Comparison of ENCODE assay signal across 8 cellular contexts in genomic region chr11:72224587-72225410, GRCh38. TPM values are rescaled to one million over a fixed set of nuclear protein-coding genes. Genes with fewer than 3 reads are reported as not detected.
A peak's percentile ranks its signal among the peaks of the same experiment; 100 is the strongest.
DNase-seq lines count a peak whose midpoint lies in the region; ATAC-seq, FAIRE-seq and TF ChIP-seq lines count a peak whose summit lies in the region.

A gene with protein sequence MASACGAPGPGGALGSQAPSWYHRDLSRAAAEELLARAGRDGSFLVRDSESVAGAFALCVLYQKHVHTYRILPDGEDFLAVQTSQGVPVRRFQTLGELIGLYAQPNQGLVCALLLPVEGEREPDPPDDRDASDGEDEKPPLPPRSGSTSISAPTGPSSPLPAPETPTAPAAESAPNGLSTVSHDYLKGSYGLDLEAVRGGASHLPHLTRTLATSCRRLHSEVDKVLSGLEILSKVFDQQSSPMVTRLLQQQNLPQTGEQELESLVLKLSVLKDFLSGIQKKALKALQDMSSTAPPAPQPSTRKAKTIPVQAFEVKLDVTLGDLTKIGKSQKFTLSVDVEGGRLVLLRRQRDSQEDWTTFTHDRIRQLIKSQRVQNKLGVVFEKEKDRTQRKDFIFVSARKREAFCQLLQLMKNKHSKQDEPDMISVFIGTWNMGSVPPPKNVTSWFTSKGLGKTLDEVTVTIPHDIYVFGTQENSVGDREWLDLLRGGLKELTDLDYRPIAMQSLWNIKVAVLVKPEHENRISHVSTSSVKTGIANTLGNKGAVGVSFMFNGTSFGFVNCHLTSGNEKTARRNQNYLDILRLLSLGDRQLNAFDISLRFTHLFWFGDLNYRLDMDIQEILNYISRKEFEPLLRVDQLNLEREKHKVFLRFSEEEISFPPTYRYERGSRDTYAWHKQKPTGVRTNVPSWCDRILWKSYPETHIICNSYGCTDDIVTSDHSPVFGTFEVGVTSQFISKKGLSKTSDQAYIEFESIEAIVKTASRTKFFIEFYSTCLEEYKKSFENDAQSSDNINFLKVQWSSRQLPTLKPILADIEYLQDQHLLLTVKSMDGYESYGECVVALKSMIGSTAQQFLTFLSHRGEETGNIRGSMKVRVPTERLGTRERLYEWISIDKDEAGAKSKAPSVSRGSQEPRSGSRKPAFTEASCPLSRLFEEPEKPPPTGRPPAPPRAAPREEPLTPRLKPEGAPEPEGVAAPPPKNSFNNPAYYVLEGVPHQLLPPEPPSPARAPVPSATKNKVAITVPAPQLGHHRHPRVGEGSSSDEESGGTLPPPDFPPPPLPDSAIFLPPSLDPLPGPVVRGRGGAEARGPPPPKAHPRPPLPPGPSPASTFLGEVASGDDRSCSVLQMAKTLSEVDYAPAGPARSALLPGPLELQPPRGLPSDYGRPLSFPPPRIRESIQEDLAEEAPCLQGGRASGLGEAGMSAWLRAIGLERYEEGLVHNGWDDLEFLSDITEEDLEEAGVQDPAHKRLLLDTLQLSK (plus strand): TSS chr11:72224767. CDS start chr11:72224985, 218 bp downstream.

- POLR2A ChIA-PET in CD4-positive, alpha-beta memory T cell (lab: Charles Lee; ENCODE audit: partially characterized antibody) = interaction anchor here (0.6 to 5.0 kb wide), 10 partner anchors 12 to 918 kb away, joined by 3 to 50 read pairs (median 4); partner anchors contain the start of genes ANAPC15, CLPB, FCHSD2 and RNF121
- POLR2A ChIA-PET in activated CD8-positive, alpha-beta memory T cell treated with anti-CD3 and anti-CD28 coated beads for 36 hours (lab: Charles Lee) = interaction anchor here (0.6 to 0.8 kb wide), 2 partner anchors 13 to 84 kb away, joined by 3 to 6 read pairs; no protein-coding TSS in a partner anchor

- peak within 1 kb of the TSS; percentile 36 to 83 for H3K4me3 ChIP-seq in CD4-positive, alpha-beta memory T cell (ENCODE audit: low read length in 2 of 2)
- peak within 1 kb of the TSS; percentile 60 to 79 for H3K4me3 ChIP-seq in esophagus (ENCODE audit: low read depth in 1 of 2, low read length in 2 of 2)
- H3K4me3 ChIP-seq in muscle layer of colon (ENCODE audit: low read depth in 1 of 2, low read length in 2 of 2) = peak within 1 kb of the TSS; percentile 89 to 98
- H3K4me3 ChIP-seq in thoracic aorta = peak within 1 kb of the TSS; percentile 99

- peaks cover 10% of the 10 kb centered on the region for H3K36me3 ChIP-seq in CD4-positive, alpha-beta memory T cell (ENCODE audit: insufficient read depth, low read length)
- H3K36me3 ChIP-seq in esophagus (ENCODE audit: control insufficient read depth in 2 of 2, insufficient read depth in 2 of 2, low read length in 1 of 2) (peaks cover 4 to 15% of the 10 kb centered on the region in 2 donors), muscle layer of colon (ENCODE audit: insufficient read depth, low read length) (peaks cover 32% of the 10 kb centered on the region), thoracic aorta (peaks cover 18% of the 10 kb centered on the region)

- peaks cover 19% of the 10 kb centered on the region for H3K4me1 ChIP-seq in CD4-positive, alpha-beta memory T cell (ENCODE audit: insufficient read depth, low read length)
- H3K4me1 ChIP-seq in esophagus (ENCODE audit: control insufficient read depth in 2 of 2, insufficient read depth in 2 of 2, low read length in 1 of 2) (peaks cover 0 to 7% of the 10 kb centered on the region in 2 donors), muscle layer of colon (ENCODE audit: insufficient read depth, low read length) (peaks cover 39% of the 10 kb centered on the region), thoracic aorta (ENCODE audit: control insufficient read depth in 1 of 2, low read depth in 2 of 2) (peaks cover 3 to 39% of the 10 kb centered on the region in 2 donors)

- no peaks in the 10 kb centered on the region for H3K9me3 ChIP-seq in CD4-positive, alpha-beta memory T cell (ENCODE audit: control insufficient read depth in 1 of 2, low read length in 2 of 2)
- H3K9me3 ChIP-seq in esophagus (ENCODE audit: control insufficient read depth in 2 of 2, insufficient read depth in 1 of 2, low read depth in 1 of 2, low read length in 1 of 2) (no peaks in the 10 kb centered on the region), muscle layer of colon (ENCODE audit: low read length) (no peaks in the 10 kb centered on the region), thoracic aorta (no peaks in the 10 kb centered on the region)

- no peak for TF ChIP-seq CTCF in thoracic aorta (IDR thresholded peaks at IDR 0.05)

- peaks cover 8 to 34% of the 10 kb centered on the region in 2 donors for H3K36me3 Mint-ChIP-seq in CD4-positive, alpha-beta memory T cell

- peak within 1 kb of the TSS; percentile 92 to 97 (median 96) for H3K4me3 Mint-ChIP-seq in CD4-positive, alpha-beta memory T cell

- peak within 1 kb of the TSS; percentile 95 for H3K9ac ChIP-seq in muscle layer of colon (ENCODE audit: low read length)

- H3K27ac Mint-ChIP-seq in CD4-positive, alpha-beta memory T cell = peak within 1 kb of the TSS; percentile 94 to 99 (median 96)

- H3K4me1 Mint-ChIP-seq in CD4-positive, alpha-beta memory T cell = peaks cover 8 to 31% (median 20%) of the 10 kb centered on the region in 4 donors

- H3K27me3 Mint-ChIP-seq in CD4-positive, alpha-beta memory T cell = peaks cover 0 to 1% of the 10 kb centered on the region in 2 donors

- WGBS in esophagus, 2 donors = 0 to 1% methylated on average over 37 to 80 of the region's 80 CpGs

- H3K27me3 ChIP-seq in CD4-positive, alpha-beta memory T cell (ENCODE audit: insufficient read depth, low read length) = no peaks in the 10 kb centered on the region
- H3K27me3 ChIP-seq in esophagus (ENCODE audit: control insufficient read depth in 1 of 2, insufficient read depth in 2 of 2, low read length in 2 of 2) (no peaks in the 10 kb centered on the region), muscle layer of colon (ENCODE audit: control insufficient read depth in 1 of 2, insufficient read depth in 2 of 2, low read length in 2 of 2) (no peaks in the 10 kb centered on the region), thoracic aorta (replicated peaks; ENCODE audit: insufficient read depth) (no peaks in the 10 kb centered on the region)

- H3K27ac ChIP-seq in CD4-positive, alpha-beta memory T cell (ENCODE audit: low read depth, low read length) = peak within 1 kb of the TSS; percentile 72
- H3K27ac ChIP-seq in esophagus (ENCODE audit: low read depth in 2 of 2, low read length in 1 of 2) (peak within 1 kb of the TSS; percentile 89 to 97), muscle layer of colon (ENCODE audit: low read depth, low read length) (peak within 1 kb of the TSS; percentile 99), thoracic aorta (peak within 1 kb of the TSS; percentile 83 to 92)

- H3K9me3 Mint-ChIP-seq in CD4-positive, alpha-beta memory T cell = no peaks in the 10 kb centered on the region

- CTCF ChIA-PET in CD4-positive, alpha-beta memory T cell (lab: Charles Lee; ENCODE audit: partially characterized antibody) = interaction anchor here (1.0 to 6.0 kb wide), 4 partner anchors 12 to 207 kb away, joined by 3 to 40 read pairs (median 3); no protein-coding TSS in a partner anchor
- CTCF ChIA-PET in activated CD8-positive, alpha-beta memory T cell treated with anti-CD3 and anti-CD28 coated beads for 36 hours (lab: Charles Lee) = interaction anchor here (0.6 to 1.0 kb wide), 6 partner anchors 14 to 217 kb away, joined by 3 to 4 read pairs (median 3); no protein-coding TSS in a partner anchor

- peak; percentile 20 for FAIRE-seq in HTR-8/SVneo (lab: Jason Lieb, UNC)

- intact Hi-C loops in CD4-positive, alpha-beta memory T cell (cut with micrococcal nuclease) = loop anchor here (5.0 kb wide), 1 partner anchor 437 kb away; no protein-coding TSS in a partner anchor

- peak in 4 of 5 donors; percentile 27 to 38 (median 36) for DNase-seq in CD4-positive, alpha-beta memory T cell
- DNase-seq in HTR-8/SVneo (ENCODE audit: insufficient read length, low spot score) = no peak
- DNase-seq in thoracic aorta (ENCODE audit: low spot score) = no peak
- no peak for DNase-seq in NCI-H2171 (lab: John Stamatoyannopoulos, UW)

- ATAC-seq in thoracic aorta (ENCODE audit: insufficient number of reproducible peaks, low FRiP score, low read depth) = no peak
- ATAC-seq in GM21619 (IDR thresholded peaks at IDR 0.05; ENCODE audit: unreplicated experiment) = no peak

RNA-seq across cellular contexts. Expression of the gene that starts here (rescaled TPM):
- total RNA-seq in CD4-positive, alpha-beta memory T cell = 100 to 1,000 TPM; 145 to 152 TPM
- polyA plus RNA-seq in CD4-positive, alpha-beta memory T cell = 10 to 100 TPM in 1 of 2 donors, 1 to 10 TPM in 1; 4.0 to 10.2 TPM
- 100 to 1,000 TPM in 1 of 2 experiments, 10 to 100 TPM in 1; 93.9 to 104 TPM for total RNA-seq in activated CD8-positive, alpha-beta memory T cell treated with anti-CD3 and anti-CD28 coated beads for 36 hours
- polyA plus RNA-seq in esophagus = 10 to 100 TPM; 28.9 to 88.1 TPM
- total RNA-seq in thoracic aorta = 100 to 1,000 TPM; 108 to 113 TPM

Comparison
In these comparisons a context has a peak if more than half of its experiments do, and no peak if none do; other contexts are left out.
1. DNase-seq: peak in CD4-positive, alpha-beta memory T cell (4 of 5); none in HTR-8/SVneo (single experiment), thoracic aorta (single experiment) and NCI-H2171 (single experiment).
2. Peak in every context shown above with its lines, with median percentiles within 50 percentile points of each other: H3K27ac ChIP-seq and H3K4me3 ChIP-seq.